Comparison of ENCODE assay signal across 22 cellular contexts in genomic region chr7:10588084-10588483, GRCh38.
DNase-seq lines count a peak whose midpoint lies in the region; ATAC-seq and TF ChIP-seq lines count a peak whose summit lies in the region.
"Had no signal": no experiment of that assay in that cellular context is flagged by ENCODE, and none has a peak within 500 bp of the region (broad histone marks: within the 10 kb centered on the region; RNA-seq: fewer than 3 reads in every experiment).

No MANE protein-coding gene starts in this region.

- intact Hi-C loops in MCF 10A (cut with micrococcal nuclease) (no loop called here), breast epithelium (cut with DNase I; ENCODE audit: low total_unique reads) (no loop called here)

- peak; percentile 56; the same call in 2 of the 3 replicates for ATAC-seq in RWPE2 (ENCODE audit: low read depth)
- ATAC-seq in GM19035 (IDR thresholded peaks at IDR 0.05; ENCODE audit: unreplicated experiment): no peak
- ATAC-seq: CD8-positive, alpha-beta T cell; GM12878; HCT116 had no signal

- H3K27me3 Mint-ChIP-seq in MCF 10A (ENCODE audit: insufficient read depth, unreplicated experiment): no peaks in the 10 kb centered on the region
- H3K27me3 Mint-ChIP-seq: B cell; CD4-positive, CD25-positive, alpha-beta regulatory T cell had no signal

- no peaks in the 10 kb centered on the region for H3K27me3 ChIP-seq in breast epithelium
- H3K27me3 ChIP-seq in RWPE2 (ENCODE audit: insufficient read depth, poor library complexity, severe bottlenecking): no peaks in the 10 kb centered on the region
- H3K27me3 ChIP-seq: BLaER1 had no signal

- TF ChIP-seq CTCF in MCF 10A (IDR thresholded peaks at IDR 0.05; ENCODE audit: unreplicated experiment) (no peak), breast epithelium (IDR thresholded peaks at IDR 0.05) (no peak), RWPE2 (IDR thresholded peaks at IDR 0.05; ENCODE audit: poor library complexity, severe bottlenecking) (no peak)

- H3K9me3 Mint-ChIP-seq in MCF 10A (ENCODE audit: unreplicated experiment): no peaks in the 10 kb centered on the region
- H3K9me3 Mint-ChIP-seq: H9 had no signal

- H3K27ac ChIP-seq in breast epithelium (no peak overlapping the region), RWPE2 (ENCODE audit: poor library complexity, severe bottlenecking) (no peak overlapping the region), epithelial cell of prostate (no peak overlapping the region)
- H3K27ac ChIP-seq: 22Rv1, BLaER1, C4-2B, GM23248 had no signal

- BruUV-seq in MCF 10A (replicated peaks; lab: Mats Ljungman, UMichigan): no TSS peak

- CTCF ChIA-PET in MCF 10A (lab: Yijun Ruan, JAX): interaction anchor here (0.6 to 0.7 kb wide), 4 partner anchors 134 to 1243 kb away, joined by 3 to 4 read pairs (median 3); no protein-coding TSS in a partner anchor

- H3K36me3 ChIP-seq in breast epithelium (no peaks in the 10 kb centered on the region), RWPE2 (ENCODE audit: low read depth) (no peaks in the 10 kb centered on the region)
- H3K36me3 ChIP-seq: BLaER1 had no signal

- H3K4me3 ChIP-seq in breast epithelium (no peak overlapping the region), RWPE2 (ENCODE audit: severe bottlenecking) (no peak overlapping the region)
- H3K4me3 ChIP-seq: BLaER1, GM12878, GM23248 had no signal

- H3K9me3 ChIP-seq in breast epithelium: no peaks in the 10 kb centered on the region
- H3K9me3 ChIP-seq in RWPE2 (ENCODE audit: severe bottlenecking): no peaks in the 10 kb centered on the region
- H3K9me3 ChIP-seq: BLaER1 had no signal

- no peak overlapping the region for H3K4me3 Mint-ChIP-seq in MCF 10A (ENCODE audit: unreplicated experiment)
- H3K4me3 Mint-ChIP-seq: B cell; CD4-positive, CD25-positive, alpha-beta regulatory T cell; CD8-positive, alpha-beta T cell; H9 had no signal

- H3K4me1 ChIP-seq in breast epithelium: no peaks in the 10 kb centered on the region
- no peaks in the 10 kb centered on the region for H3K4me1 ChIP-seq in RWPE2 (ENCODE audit: insufficient read depth, poor library complexity, severe bottlenecking)
- H3K4me1 ChIP-seq: BLaER1 had no signal

- peaks cover 10% of the 10 kb centered on the region for H3K4me1 Mint-ChIP-seq in MCF 10A (ENCODE audit: insufficient read depth, unreplicated experiment)
- H3K4me1 Mint-ChIP-seq: B cell; CD4-positive, CD25-positive, alpha-beta regulatory T cell had no signal

- H3K27ac Mint-ChIP-seq in MCF 10A (ENCODE audit: low read depth, unreplicated experiment): no peak overlapping the region
- H3K27ac Mint-ChIP-seq: B cell; CD4-positive, CD25-positive, alpha-beta regulatory T cell; CD8-positive, alpha-beta T cell had no signal

- DNase-seq in MCF 10A (ENCODE audit: unreplicated experiment) (peak; percentile 46), breast epithelium (ENCODE audit: low spot score in 2 of 2) (no peak), RWPE2 (ENCODE audit: low spot score) (no peak), epithelial cell of prostate (ENCODE audit: low read depth, low spot score) (peak; percentile 8), NCI-H510A treated with DMSO at 0.1 percent for 48 hours (lab: John Stamatoyannopoulos, UW) (no peak), anterior cingulate cortex (lab: John Stamatoyannopoulos, UW) (no peak), NCI-H510A (lab: John Stamatoyannopoulos, UW) (no peak)
- DNase-seq: CD4-positive, CD25-positive, alpha-beta regulatory T cell; CD8-positive, alpha-beta T cell; DMS 273 treated with DMSO at 0.1 percent for 48 hours; DMS79; EL; GDM1; GM23248; H9 had no signal

- no peaks in the 10 kb centered on the region for H3K36me3 Mint-ChIP-seq in MCF 10A (ENCODE audit: insufficient read depth, unreplicated experiment)
- H3K36me3 Mint-ChIP-seq: CD4-positive, CD25-positive, alpha-beta regulatory T cell; CD8-positive, alpha-beta T cell had no signal

- no peak for TF ChIP-seq POLR2A in breast epithelium (IDR thresholded peaks at IDR 0.05)

- POLR2A ChIA-PET in MCF 10A (lab: Yijun Ruan, JAX): interaction anchor here (0.7 kb wide), 1 partner anchor 114 kb away, joined by 3 read pairs; no protein-coding TSS in a partner anchor

Comparison
In these comparisons a context has a peak if more than half of its experiments do, and no peak if none do; other contexts are left out.
1. DNase-seq: peak in MCF 10A (single experiment) and epithelial cell of prostate (single experiment); none in breast epithelium (0 of 2), RWPE2 (single experiment), NCI-H510A treated with DMSO at 0.1 percent for 48 hours (single experiment), anterior cingulate cortex (0 of 58) and NCI-H510A (single experiment).